In the genomic region with DNA sequence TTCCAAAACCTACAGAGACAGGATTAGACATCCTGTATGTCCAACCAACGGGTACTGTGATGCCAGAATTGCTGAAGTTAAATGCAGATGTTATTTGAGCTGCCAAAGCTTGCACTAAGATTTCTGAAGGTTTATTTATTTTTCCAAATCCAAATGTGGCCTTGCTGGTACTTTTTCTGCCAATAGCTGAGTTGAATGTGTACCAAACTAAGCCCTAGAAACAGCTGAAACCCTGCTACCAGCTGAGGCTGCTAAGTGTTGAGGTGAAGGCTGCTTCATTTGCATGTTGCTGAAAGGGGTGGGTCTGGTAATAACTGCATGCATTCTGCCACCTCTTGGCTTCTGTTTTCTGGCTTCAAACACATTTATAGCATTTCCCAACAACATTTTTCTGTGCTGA, we compare ENCODE assay signal across 1 cellular context.
TF ChIP-seq lines count a peak whose summit lies in the region.

No MANE protein-coding gene starts in this region.

TF ChIP-seq in SK-N-SH treated with all-trans-retinoic acid at 6 μM for 48 hours, 23 proteins besides CTCF, POLR2A, EP300 and RAD21 (continued from another document):
- TF ChIP-seq, protein P1, sequence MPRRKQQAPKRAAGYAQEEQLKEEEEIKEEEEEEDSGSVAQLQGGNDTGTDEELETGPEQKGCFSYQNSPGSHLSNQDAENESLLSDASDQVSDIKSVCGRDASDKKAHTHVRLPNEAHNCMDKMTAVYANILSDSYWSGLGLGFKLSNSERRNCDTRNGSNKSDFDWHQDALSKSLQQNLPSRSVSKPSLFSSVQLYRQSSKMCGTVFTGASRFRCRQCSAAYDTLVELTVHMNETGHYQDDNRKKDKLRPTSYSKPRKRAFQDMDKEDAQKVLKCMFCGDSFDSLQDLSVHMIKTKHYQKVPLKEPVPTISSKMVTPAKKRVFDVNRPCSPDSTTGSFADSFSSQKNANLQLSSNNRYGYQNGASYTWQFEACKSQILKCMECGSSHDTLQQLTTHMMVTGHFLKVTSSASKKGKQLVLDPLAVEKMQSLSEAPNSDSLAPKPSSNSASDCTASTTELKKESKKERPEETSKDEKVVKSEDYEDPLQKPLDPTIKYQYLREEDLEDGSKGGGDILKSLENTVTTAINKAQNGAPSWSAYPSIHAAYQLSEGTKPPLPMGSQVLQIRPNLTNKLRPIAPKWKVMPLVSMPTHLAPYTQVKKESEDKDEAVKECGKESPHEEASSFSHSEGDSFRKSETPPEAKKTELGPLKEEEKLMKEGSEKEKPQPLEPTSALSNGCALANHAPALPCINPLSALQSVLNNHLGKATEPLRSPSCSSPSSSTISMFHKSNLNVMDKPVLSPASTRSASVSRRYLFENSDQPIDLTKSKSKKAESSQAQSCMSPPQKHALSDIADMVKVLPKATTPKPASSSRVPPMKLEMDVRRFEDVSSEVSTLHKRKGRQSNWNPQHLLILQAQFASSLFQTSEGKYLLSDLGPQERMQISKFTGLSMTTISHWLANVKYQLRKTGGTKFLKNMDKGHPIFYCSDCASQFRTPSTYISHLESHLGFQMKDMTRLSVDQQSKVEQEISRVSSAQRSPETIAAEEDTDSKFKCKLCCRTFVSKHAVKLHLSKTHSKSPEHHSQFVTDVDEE (CRISPR knock-in tag; IDR thresholded peaks at IDR 0.05): no peak
- TF ChIP-seq, protein P2, sequence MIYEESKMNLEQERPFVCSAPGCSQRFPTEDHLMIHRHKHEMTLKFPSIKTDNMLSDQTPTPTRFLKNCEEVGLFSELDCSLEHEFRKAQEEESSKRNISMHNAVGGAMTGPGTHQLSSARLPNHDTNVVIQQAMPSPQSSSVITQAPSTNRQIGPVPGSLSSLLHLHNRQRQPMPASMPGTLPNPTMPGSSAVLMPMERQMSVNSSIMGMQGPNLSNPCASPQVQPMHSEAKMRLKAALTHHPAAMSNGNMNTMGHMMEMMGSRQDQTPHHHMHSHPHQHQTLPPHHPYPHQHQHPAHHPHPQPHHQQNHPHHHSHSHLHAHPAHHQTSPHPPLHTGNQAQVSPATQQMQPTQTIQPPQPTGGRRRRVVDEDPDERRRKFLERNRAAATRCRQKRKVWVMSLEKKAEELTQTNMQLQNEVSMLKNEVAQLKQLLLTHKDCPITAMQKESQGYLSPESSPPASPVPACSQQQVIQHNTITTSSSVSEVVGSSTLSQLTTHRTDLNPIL (CRISPR knock-in tag; IDR thresholded peaks at IDR 0.05; ENCODE audit: low read depth): no peak
- no peak for TF ChIP-seq ISL1 (CRISPR knock-in tag; IDR thresholded peaks at IDR 0.05)
